ENCODE assay signal across 27 cellular contexts in genomic region chr1:46820076-46820475, GRCh38. TPM values are rescaled to one million over a fixed set of nuclear protein-coding genes. Genes with fewer than 3 reads are reported as not detected.
A peak's percentile ranks its signal among the peaks of the same experiment; 100 is the strongest.
DNase-seq lines count a peak whose midpoint lies in the region; ATAC-seq and TF ChIP-seq lines count a peak whose summit lies in the region.
"Had no signal": no experiment of that assay in that cellular context is flagged by ENCODE, and none has a peak within 500 bp of the region (broad histone marks: within the 10 kb centered on the region; RNA-seq: fewer than 3 reads in every experiment).

No MANE protein-coding gene starts in this region.

- no peaks in the 10 kb centered on the region for H3K9me3 Mint-ChIP-seq in stimulated activated naive CD8-positive, alpha-beta T cell treated with anti-CD3 and anti-CD28 coated beads, Interleukin-15, amount 100 ng/mL, for 72 hours
- H3K9me3 Mint-ChIP-seq: CD4-positive, alpha-beta T cell had no signal

- H3K4me3 ChIP-seq in right atrium auricular region (no peak overlapping the region), subcutaneous abdominal adipose tissue (ENCODE audit: low read depth in 1 of 5, low read length in 5 of 5) (no peak overlapping the region)
- H3K4me3 ChIP-seq: BLaER1 treated with 17β-estradiol and CSF1 and Interleukin-3, amounts not matched to agents 10 nM and 100 nM; PC-9; SK-N-MC had no signal

- H3K27ac Mint-ChIP-seq in stimulated activated naive CD8-positive, alpha-beta T cell treated with anti-CD3 and anti-CD28 coated beads, Interleukin-15, amount 100 ng/mL, for 72 hours: no peak overlapping the region
- H3K27ac Mint-ChIP-seq: CD4-positive, alpha-beta T cell had no signal

- H3K36me3 ChIP-seq in right atrium auricular region (peaks cover 16% of the 10 kb centered on the region), subcutaneous abdominal adipose tissue (ENCODE audit: control insufficient read depth in 5 of 5, insufficient read depth in 5 of 5, low read length in 5 of 5) (peaks cover 10 to 45% (median 43%) of the 10 kb centered on the region in 5 donors)
- H3K36me3 ChIP-seq: BLaER1 treated with 17β-estradiol and CSF1 and Interleukin-3, amounts not matched to agents 10 nM and 100 nM had no signal

- H3K4me1 ChIP-seq in right atrium auricular region (no peaks in the 10 kb centered on the region), subcutaneous abdominal adipose tissue (ENCODE audit: control insufficient read depth in 5 of 5, insufficient read depth in 5 of 5, low read length in 5 of 5) (peaks cover 10 to 26% (median 16%) of the 10 kb centered on the region in 5 donors)

- no peak for TF ChIP-seq CTCF in right atrium auricular region (IDR thresholded peaks at IDR 0.05)

- H3K9ac ChIP-seq in subcutaneous abdominal adipose tissue (ENCODE audit: low read length in 5 of 5): no peak overlapping the region
- H3K9ac ChIP-seq: BLaER1 treated with 17β-estradiol and CSF1 and Interleukin-3, amounts not matched to agents 10 nM and 100 nM had no signal

- H3K9me3 ChIP-seq in right atrium auricular region: no peaks in the 10 kb centered on the region
- H3K9me3 ChIP-seq in subcutaneous abdominal adipose tissue (ENCODE audit: control insufficient read depth in 5 of 5, low read length in 5 of 5): no peaks in the 10 kb centered on the region

- H3K27me3 ChIP-seq in right atrium auricular region: no peaks in the 10 kb centered on the region
- no peaks in the 10 kb centered on the region for H3K27me3 ChIP-seq in subcutaneous abdominal adipose tissue (ENCODE audit: control insufficient read depth in 5 of 5, insufficient read depth in 4 of 5, low read length in 5 of 5)
- H3K27me3 ChIP-seq: BLaER1 treated with 17β-estradiol and CSF1 and Interleukin-3, amounts not matched to agents 10 nM and 100 nM had no signal

- H3K27ac ChIP-seq in right atrium auricular region (peak overlapping the region; percentile 15 to 60), subcutaneous abdominal adipose tissue (ENCODE audit: low read depth, low read length) (peak overlapping the region; percentile 49)
- H3K27ac ChIP-seq: BLaER1 treated with 17β-estradiol and CSF1 and Interleukin-3, amounts not matched to agents 10 nM and 100 nM; PC-9; SK-N-MC had no signal

- no peak overlapping the region for H3K4me3 Mint-ChIP-seq in stimulated activated naive CD8-positive, alpha-beta T cell treated with anti-CD3 and anti-CD28 coated beads, Interleukin-15, amount 100 ng/mL, for 72 hours
- H3K4me3 Mint-ChIP-seq: CD4-positive, alpha-beta T cell had no signal

- DNase-seq in AG20443 (ENCODE audit: low spot score) (peak; percentile 6), RPMI8226 (peak; percentile 1), right atrium auricular region (ENCODE audit: low spot score) (no peak), putamen (ENCODE audit: low spot score) (no peak)
- no peak for DNase-seq in stimulated activated naive CD8-positive, alpha-beta T cell treated with anti-CD3 and anti-CD28 coated beads, Interleukin-15, amount 100 ng/mL, for 72 hours
- DNase-seq: AML-193; CD4-positive, alpha-beta T cell; EL; GDM1; HCEC 1CT; NCI-H1092; NCI-H1417 treated with DMSO at 0.1 percent for 48 hours; NCI-H1694 treated with DMSO at 0.1 percent for 48 hours; NCI-H2081; NCI-H2227 treated with DMSO at 0.1 percent for 48 hours; NCI-H526 treated with DMSO at 0.1 percent for 48 hours; PC-9; SHP77 treated with DMSO at 0.1 percent for 48 hours had no signal

- no peaks in the 10 kb centered on the region for H3K4me1 Mint-ChIP-seq in stimulated activated naive CD8-positive, alpha-beta T cell treated with anti-CD3 and anti-CD28 coated beads, Interleukin-15, amount 100 ng/mL, for 72 hours

- H3K27me3 Mint-ChIP-seq in stimulated activated naive CD8-positive, alpha-beta T cell treated with anti-CD3 and anti-CD28 coated beads, Interleukin-15, amount 100 ng/mL, for 72 hours: peaks cover 30% of the 10 kb centered on the region

- no peak for ATAC-seq in stimulated activated naive CD8-positive, alpha-beta T cell treated with anti-CD3 and anti-CD28 coated beads, Interleukin-15, amount 100 ng/mL, for 72 hours
- no peak for ATAC-seq in HG03457 (IDR thresholded peaks at IDR 0.05; ENCODE audit: unreplicated experiment)
- ATAC-seq: HepG2 had no signal

RNA-seq across cellular contexts. Expression of gene CYP4B1, which starts 21.2 kb away (rescaled TPM):
- total RNA-seq in right atrium auricular region: 10 to 100 TPM; 20.0 to 47.8 TPM
- total RNA-seq: CD4-positive, alpha-beta T cell; H1; HepG2; HT1080; NCI-H460; RPMI7951 had no signal

Comparison
In these comparisons a context has a peak if more than half of its experiments do, and no peak if none do; other contexts are left out.
1. DNase-seq: peak in AG20443 (single experiment) and RPMI8226 (single experiment); none in right atrium auricular region (single experiment), putamen (single experiment) and stimulated activated naive CD8-positive, alpha-beta T cell treated with anti-CD3 and anti-CD28 coated beads, Interleukin-15, amount 100 ng/mL, for 72 hours (0 of 2).